ENCODE assay signal across 8 cellular contexts in the genomic region with DNA sequence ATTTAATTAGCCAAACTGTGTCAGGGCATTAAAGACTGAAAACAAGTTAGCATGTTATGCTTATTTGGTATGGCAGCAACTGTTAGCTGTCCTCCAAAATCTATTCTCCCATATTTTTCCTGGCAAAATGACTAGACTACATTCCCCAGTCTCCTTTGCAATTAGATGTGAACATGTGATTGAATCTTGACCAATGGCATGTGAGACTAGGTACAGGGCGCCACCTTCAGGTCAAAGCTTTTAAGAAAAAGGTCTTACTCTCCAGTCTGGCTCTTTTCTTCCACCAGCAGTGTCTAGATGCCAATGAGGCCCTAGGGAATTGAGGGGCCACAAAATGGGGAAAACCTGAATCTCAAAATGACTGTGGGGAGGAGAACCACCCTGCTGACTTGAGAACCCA.
DNase-seq lines count a peak whose midpoint lies in the region; ATAC-seq, FAIRE-seq and TF ChIP-seq lines count a peak whose summit lies in the region.

No MANE protein-coding gene starts in this region.

- no peak for FAIRE-seq in urothelium cell line (lab: Jason Lieb, UNC)

- peak; percentile 44; the same call in 2 of the 3 replicates for TF ChIP-seq CTCF in GM12872 (IDR thresholded peaks at IDR 0.05; ENCODE audit: insufficient read depth, low read depth, low read length)

- ATAC-seq in HG02852 (IDR thresholded peaks at IDR 0.05; ENCODE audit: unreplicated experiment): peak; percentile 91

- DNase-seq in A172 (ENCODE audit: low spot score) (peak; percentile 15), NCI-H2171 (lab: John Stamatoyannopoulos, UW) (peak; percentile 6), dermis microvascular lymphatic vessel endothelial cell (ENCODE audit: low read depth in 2 of 2) (peak; percentile 1 to 9), urothelium cell line (ENCODE audit: low spot score) (peak; percentile 5)
- no peak for DNase-seq in activated CD8-positive, alpha-beta memory T cell treated with anti-CD3 and anti-CD28 coated beads for 24 hours
- no peak for DNase-seq in stimulated activated naive CD4-positive, alpha-beta T cell (lab: John Stamatoyannopoulos, UW)

Comparison
In these comparisons a context has a peak if more than half of its experiments do, and no peak if none do; other contexts are left out.
1. DNase-seq: peak in A172 (single experiment), NCI-H2171 (single experiment), dermis microvascular lymphatic vessel endothelial cell (2 of 2) and urothelium cell line (single experiment); none in activated CD8-positive, alpha-beta memory T cell treated with anti-CD3 and anti-CD28 coated beads for 24 hours (single experiment) and stimulated activated naive CD4-positive, alpha-beta T cell (0 of 6).